Comparison of ENCODE assay signal across 14 cellular contexts in genomic region chr1:19495000-19495656, GRCh38. TPM values are rescaled to one million over a fixed set of nuclear protein-coding genes. Genes with fewer than 3 reads are reported as not detected.
A peak's percentile ranks its signal among the peaks of the same experiment; 100 is the strongest.
DNase-seq lines count a peak whose midpoint lies in the region; ATAC-seq and TF ChIP-seq lines count a peak whose summit lies in the region.
"Had no signal": no experiment of that assay in that cellular context is flagged by ENCODE, and none has a peak within 500 bp of the region (broad histone marks: within the 10 kb centered on the region; RNA-seq: fewer than 3 reads in every experiment).

No MANE protein-coding gene starts in this region.

- no peaks in the 10 kb centered on the region for H3K9me3 ChIP-seq in body of pancreas
- no peaks in the 10 kb centered on the region for H3K9me3 ChIP-seq in hepatocyte (ENCODE audit: low read depth)
- H3K9me3 ChIP-seq in subcutaneous abdominal adipose tissue (ENCODE audit: control insufficient read depth in 5 of 5, low read length in 5 of 5) = no peaks in the 10 kb centered on the region
- no peaks in the 10 kb centered on the region for H3K9me3 ChIP-seq in endodermal cell (ENCODE audit: control insufficient read depth, low read length)
- H3K9me3 ChIP-seq: A549 had no signal

- no peaks in the 10 kb centered on the region for H3K9me2 ChIP-seq in hepatocyte (replicated peaks; ENCODE audit: insufficient read depth)

- H3K4me1 ChIP-seq in body of pancreas (no peaks in the 10 kb centered on the region), hepatocyte (ENCODE audit: insufficient read depth) (no peaks in the 10 kb centered on the region), subcutaneous abdominal adipose tissue (ENCODE audit: control insufficient read depth in 5 of 5, insufficient read depth in 5 of 5, low read length in 5 of 5) (peaks cover 4 to 29% (median 22%) of the 10 kb centered on the region in 5 donors), endodermal cell (ENCODE audit: control insufficient read depth, insufficient read depth, low read length) (no peaks in the 10 kb centered on the region)
- H3K4me1 ChIP-seq: A549 had no signal

- no peak for TF ChIP-seq POLR2A in body of pancreas (IDR thresholded peaks at IDR 0.05)

- H3K9me3 Mint-ChIP-seq in activated CD4-positive, alpha-beta T cell treated with anti-CD3 and anti-CD28 coated beads for 36 hours (ENCODE audit: low read depth) = no peaks in the 10 kb centered on the region
- peaks cover 10% of the 10 kb centered on the region for H3K9me3 Mint-ChIP-seq in endodermal cell
- H3K9me3 Mint-ChIP-seq: naive B cell; stimulated activated memory B cell treated with anti-CD40 and anti-IgM and Interleukin-4, amounts not matched to agents 10 μg/mL and 1 μg/mL and 100 μg/mL, for 72 hours had no signal

- H3K27ac ChIP-seq in body of pancreas (no peak overlapping the region), hepatocyte (peak overlapping the region; percentile 49), subcutaneous abdominal adipose tissue (ENCODE audit: low read depth, low read length) (peak overlapping the region; percentile 67), endodermal cell (ENCODE audit: low read depth, low read length) (no peak overlapping the region)
- H3K27ac ChIP-seq: A549 had no signal

- DNase-seq in activated CD4-positive, alpha-beta T cell treated with anti-CD3 and anti-CD28 coated beads for 36 hours = no peak
- no peak for DNase-seq in activated CD4-positive, alpha-beta T cell treated with anti-CD3 and anti-CD28 coated beads, Interleukin-2, amount 50 U/mL, for 4 hours
- DNase-seq in body of pancreas (no peak), hepatocyte (ENCODE audit: low spot score) (no peak), AG08395 (ENCODE audit: low spot score) (no peak), endodermal cell (no peak), GM13977 (ENCODE audit: low spot score) (no peak)
- DNase-seq: activated CD4-positive, alpha-beta T cell treated with anti-CD3 and anti-CD28 coated beads, Interleukin-2, amount 50 U/mL, for 1 hour; DMS79; naive B cell; NCI-H1048 had no signal

- H3K27me3 ChIP-seq in body of pancreas (no peaks in the 10 kb centered on the region), hepatocyte (no peaks in the 10 kb centered on the region), subcutaneous abdominal adipose tissue (ENCODE audit: control insufficient read depth in 5 of 5, insufficient read depth in 4 of 5, low read length in 5 of 5) (no peaks in the 10 kb centered on the region), endodermal cell (ENCODE audit: control insufficient read depth, insufficient read depth, low read length, poor library complexity, severe bottlenecking) (no peaks in the 10 kb centered on the region)

- no peak overlapping the region for H3K4me3 Mint-ChIP-seq in activated CD4-positive, alpha-beta T cell treated with anti-CD3 and anti-CD28 coated beads for 36 hours
- H3K4me3 Mint-ChIP-seq in endodermal cell = no peak overlapping the region
- H3K4me3 Mint-ChIP-seq: naive B cell; stimulated activated memory B cell treated with anti-CD40 and anti-IgM and Interleukin-4, amounts not matched to agents 10 μg/mL and 1 μg/mL and 100 μg/mL, for 72 hours had no signal

- peaks cover 29% of the 10 kb centered on the region for H3K4me1 Mint-ChIP-seq in activated CD4-positive, alpha-beta T cell treated with anti-CD3 and anti-CD28 coated beads for 36 hours
- H3K4me1 Mint-ChIP-seq in endodermal cell = peaks cover 4% of the 10 kb centered on the region
- H3K4me1 Mint-ChIP-seq: stimulated activated memory B cell treated with anti-CD40 and anti-IgM and Interleukin-4, amounts not matched to agents 10 μg/mL and 1 μg/mL and 100 μg/mL, for 72 hours had no signal

- no peaks in the 10 kb centered on the region for H3K79me2 ChIP-seq in hepatocyte

- WGBS in body of pancreas, 2 donors = 66 to 67% methylated on average over 11 of the region's 11 CpGs
- 90% methylated on average over 11 of the region's 11 CpGs for WGBS in hepatocyte (ENCODE audit: low lambda C conversion rate, missing lambda C conversion rate)
- 89 to 92% methylated on average over 7 to 11 of the region's 11 CpGs for WGBS in endodermal cell (ENCODE audit: insufficient coverage in 1 of 2, insufficient read length in 1 of 2), 2 experiments

- H3K27me3 Mint-ChIP-seq in activated CD4-positive, alpha-beta T cell treated with anti-CD3 and anti-CD28 coated beads for 36 hours = no peaks in the 10 kb centered on the region
- H3K27me3 Mint-ChIP-seq in endodermal cell (ENCODE audit: insufficient read depth) = peaks cover 3% of the 10 kb centered on the region
- H3K27me3 Mint-ChIP-seq: naive B cell; stimulated activated memory B cell treated with anti-CD40 and anti-IgM and Interleukin-4, amounts not matched to agents 10 μg/mL and 1 μg/mL and 100 μg/mL, for 72 hours had no signal

- POLR2A ChIA-PET in activated CD4-positive, alpha-beta T cell treated with anti-CD3 and anti-CD28 coated beads for 36 hours (lab: Charles Lee) = interaction anchor here (0.7 kb wide), 1 partner anchor 60 kb away, joined by 4 read pairs; no protein-coding TSS in a partner anchor

- ATAC-seq in activated CD4-positive, alpha-beta T cell treated with anti-CD3 and anti-CD28 coated beads for 36 hours = no peak
- peak; percentile 53 for ATAC-seq in body of pancreas
- ATAC-seq: A549; stimulated activated memory B cell treated with anti-CD40 and anti-IgM and Interleukin-4, amounts not matched to agents 10 μg/mL and 1 μg/mL and 100 μg/mL, for 72 hours had no signal

- H4K20me1 ChIP-seq in hepatocyte (ENCODE audit: insufficient read depth, poor library complexity, severe bottlenecking) = no peaks in the 10 kb centered on the region

- H3K27ac Mint-ChIP-seq in activated CD4-positive, alpha-beta T cell treated with anti-CD3 and anti-CD28 coated beads for 36 hours = peak overlapping the region; percentile 83
- no peak overlapping the region for H3K27ac Mint-ChIP-seq in endodermal cell
- H3K27ac Mint-ChIP-seq: naive B cell; stimulated activated memory B cell treated with anti-CD40 and anti-IgM and Interleukin-4, amounts not matched to agents 10 μg/mL and 1 μg/mL and 100 μg/mL, for 72 hours had no signal

- H3K36me3 ChIP-seq in body of pancreas (replicated peaks in 1 of 2; ENCODE audit: insufficient read depth in 1 of 2, low read depth in 2 of 2) (no peaks in the 10 kb centered on the region), hepatocyte (replicated peaks; ENCODE audit: insufficient read depth, low read depth) (no peaks in the 10 kb centered on the region), subcutaneous abdominal adipose tissue (ENCODE audit: control insufficient read depth in 5 of 5, insufficient read depth in 5 of 5, low read length in 5 of 5) (no peaks in the 10 kb centered on the region), endodermal cell (ENCODE audit: control insufficient read depth, insufficient read depth, low read length) (no peaks in the 10 kb centered on the region)

- H3K9ac ChIP-seq in subcutaneous abdominal adipose tissue (ENCODE audit: low read length in 5 of 5) (no peak overlapping the region), endodermal cell (ENCODE audit: extremely low read depth, low read length, poor library complexity, severe bottlenecking) (no peak overlapping the region)

- TF ChIP-seq CTCF in body of pancreas (IDR thresholded peaks at IDR 0.05) = no peak
- no peak for TF ChIP-seq CTCF in hepatocyte (IDR thresholded peaks at IDR 0.05; ENCODE audit: poor library complexity)
- no peak for TF ChIP-seq CTCF in endodermal cell (conservative IDR thresholded peaks at IDR 0.05)
- no peak for TF ChIP-seq CTCF in GM13977 (IDR thresholded peaks at IDR 0.05; ENCODE audit: extremely low read depth, insufficient read depth, missing control alignments)

- CTCF ChIA-PET in activated CD4-positive, alpha-beta T cell treated with anti-CD3 and anti-CD28 coated beads for 36 hours (lab: Charles Lee) = interaction anchor here (0.6 to 1.6 kb wide), 3 partner anchors 34 to 156 kb away, joined by 3 read pairs; no protein-coding TSS in a partner anchor

- H2AFZ ChIP-seq in hepatocyte = no peak overlapping the region

- intact Hi-C loops in activated CD4-positive, alpha-beta T cell treated with anti-CD3 and anti-CD28 coated beads for 36 hours (cut with DNase I, micrococcal nuclease) = no loop called here
- intact Hi-C loops in body of pancreas (cut with DNase I) = no loop called here

- in situ Hi-C loops in GM13977 (cut with MboI; ENCODE audit: low pct_unique_long_range_greater_than_20kb, low sequenced_read_pairs, unreplicated experiment) = no loop called here

- no peaks in the 10 kb centered on the region for H3K36me3 Mint-ChIP-seq in activated CD4-positive, alpha-beta T cell treated with anti-CD3 and anti-CD28 coated beads for 36 hours (ENCODE audit: low read depth)
- no peaks in the 10 kb centered on the region for H3K36me3 Mint-ChIP-seq in endodermal cell (ENCODE audit: low read depth)
- H3K36me3 Mint-ChIP-seq: naive B cell had no signal

- no peak overlapping the region for H3K4me2 ChIP-seq in hepatocyte
- H3K4me2 ChIP-seq: A549 had no signal

- no peak overlapping the region for H3K4me3 ChIP-seq in body of pancreas
- H3K4me3 ChIP-seq in hepatocyte = no peak overlapping the region
- no peak overlapping the region for H3K4me3 ChIP-seq in subcutaneous abdominal adipose tissue (ENCODE audit: low read depth in 1 of 5, low read length in 5 of 5)
- H3K4me3 ChIP-seq in endodermal cell (ENCODE audit: low read length) = no peak overlapping the region
- H3K4me3 ChIP-seq: A549 had no signal

RNA-seq across cellular contexts. Expression of gene CAPZB, which starts 9.8 kb away (rescaled TPM):
- 100 to 1,000 TPM; 320 to 346 TPM for total RNA-seq in activated CD4-positive, alpha-beta T cell treated with anti-CD3 and anti-CD28 coated beads for 36 hours
- total RNA-seq in body of pancreas (10 to 100 TPM; 35.5 to 54.1 TPM), hepatocyte (139 and 165 TPM in 2 replicates), endodermal cell (100 to 1,000 TPM; 334 to 362 TPM)
- 260 and 261 TPM in 2 replicates for polyA plus RNA-seq in hepatocyte
- polyA plus RNA-seq in endodermal cell (2013, experiment 1 of 2) = 254 TPM
- 240 TPM for polyA plus RNA-seq in endodermal cell (2013, experiment 2 of 2)

Comparison
In these comparisons a context has a peak if more than half of its experiments do, and no peak if none do; other contexts are left out.
1. H3K27ac ChIP-seq: peak in hepatocyte (single experiment) and subcutaneous abdominal adipose tissue (single experiment); none in body of pancreas (0 of 4) and endodermal cell (single experiment).